In the genomic region with DNA sequence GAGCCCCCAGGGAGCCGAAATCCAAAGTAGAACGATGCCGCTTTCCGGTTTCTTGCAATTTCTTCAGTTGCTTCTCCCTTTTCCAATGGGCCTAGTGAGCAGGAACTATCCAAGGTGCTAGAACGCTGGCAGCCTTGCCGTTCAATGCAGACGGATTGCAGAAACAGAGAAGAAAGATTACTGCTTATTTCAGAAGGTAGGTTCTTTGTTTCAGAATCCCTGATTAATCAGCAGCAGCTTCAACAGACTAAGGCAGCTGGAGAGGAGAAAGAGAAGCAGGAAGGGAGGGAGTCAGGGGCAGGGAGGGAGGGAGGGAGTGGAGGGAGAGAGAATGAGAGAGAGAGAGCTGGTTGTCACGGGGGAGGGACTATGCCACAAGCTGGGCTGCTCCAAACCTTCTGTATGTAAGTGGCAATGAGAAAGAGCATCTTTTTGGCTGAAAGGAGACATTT, we compare ENCODE assay signal across 1 cellular context.
A peak's percentile ranks its signal among the peaks of the same experiment; 100 is the strongest.
TF ChIP-seq lines count a peak whose summit lies in the region.

No MANE protein-coding gene starts in this region.

TF ChIP-seq in PFSK-1, 5 proteins besides CTCF, POLR2A, EP300 and RAD21 (continued from another document):
- TF ChIP-seq, protein P1, sequence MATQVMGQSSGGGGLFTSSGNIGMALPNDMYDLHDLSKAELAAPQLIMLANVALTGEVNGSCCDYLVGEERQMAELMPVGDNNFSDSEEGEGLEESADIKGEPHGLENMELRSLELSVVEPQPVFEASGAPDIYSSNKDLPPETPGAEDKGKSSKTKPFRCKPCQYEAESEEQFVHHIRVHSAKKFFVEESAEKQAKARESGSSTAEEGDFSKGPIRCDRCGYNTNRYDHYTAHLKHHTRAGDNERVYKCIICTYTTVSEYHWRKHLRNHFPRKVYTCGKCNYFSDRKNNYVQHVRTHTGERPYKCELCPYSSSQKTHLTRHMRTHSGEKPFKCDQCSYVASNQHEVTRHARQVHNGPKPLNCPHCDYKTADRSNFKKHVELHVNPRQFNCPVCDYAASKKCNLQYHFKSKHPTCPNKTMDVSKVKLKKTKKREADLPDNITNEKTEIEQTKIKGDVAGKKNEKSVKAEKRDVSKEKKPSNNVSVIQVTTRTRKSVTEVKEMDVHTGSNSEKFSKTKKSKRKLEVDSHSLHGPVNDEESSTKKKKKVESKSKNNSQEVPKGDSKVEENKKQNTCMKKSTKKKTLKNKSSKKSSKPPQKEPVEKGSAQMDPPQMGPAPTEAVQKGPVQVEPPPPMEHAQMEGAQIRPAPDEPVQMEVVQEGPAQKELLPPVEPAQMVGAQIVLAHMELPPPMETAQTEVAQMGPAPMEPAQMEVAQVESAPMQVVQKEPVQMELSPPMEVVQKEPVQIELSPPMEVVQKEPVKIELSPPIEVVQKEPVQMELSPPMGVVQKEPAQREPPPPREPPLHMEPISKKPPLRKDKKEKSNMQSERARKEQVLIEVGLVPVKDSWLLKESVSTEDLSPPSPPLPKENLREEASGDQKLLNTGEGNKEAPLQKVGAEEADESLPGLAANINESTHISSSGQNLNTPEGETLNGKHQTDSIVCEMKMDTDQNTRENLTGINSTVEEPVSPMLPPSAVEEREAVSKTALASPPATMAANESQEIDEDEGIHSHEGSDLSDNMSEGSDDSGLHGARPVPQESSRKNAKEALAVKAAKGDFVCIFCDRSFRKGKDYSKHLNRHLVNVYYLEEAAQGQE (IDR thresholded peaks at IDR 0.05; ENCODE audit: insufficient read depth in 1 of 2, low read depth in 2 of 2, low read length in 2 of 2): peak; percentile 83 to 95
- TF ChIP-seq FOXP2 (optimal IDR thresholded peaks at IDR 0.05; ENCODE audit: borderline replicate concordance, extremely low read depth, extremely low read length, insufficient read depth): no peak
TF ChIP-seq in PFSK-1: peak in this region for 1.
